In genomic region chr12:63163542-63163941, GRCh38 we compare ENCODE assay signal across 24 cellular contexts. TPM values are rescaled to one million over a fixed set of nuclear protein-coding genes. Genes with fewer than 3 reads are reported as not detected.
"Had no signal": no experiment of that assay in that cellular context is flagged by ENCODE, and none has a peak within 500 bp of the region (broad histone marks: within the 10 kb centered on the region; RNA-seq: fewer than 3 reads in every experiment).

No MANE protein-coding gene starts in this region.

- DNase-seq: activated CD4-positive, alpha-beta T cell treated with anti-CD3 and anti-CD28 coated beads for 1 hour; activated CD4-positive, alpha-beta T cell treated with anti-CD3 and anti-CD28 coated beads, Interleukin-2, amount 50 U/mL, for 4 hours; activated CD8-positive, alpha-beta memory T cell treated with anti-CD3 and anti-CD28 coated beads, Interleukin-2, amount 10 ng/mL, durations not matched to agents 7 days and 5 days; activated naive CD4-positive, alpha-beta T cell treated with anti-CD3 and anti-CD28 coated beads, Interleukin-2, amount 10 ng/mL, durations not matched to agents 7 days and 5 days; activated T-cell treated with anti-CD3 and anti-CD28 coated beads, Interleukin-2, amount 50 U/mL, for 1 hour; dorsolateral prefrontal cortex; endodermal cell; kidney; mesendoderm; occipital lobe; right cardiac atrium; small intestine; stimulated activated CD4-positive, alpha-beta T cell treated with anti-CD3 and anti-CD28 coated beads, Interleukin-4, amount 100 ng/mL, for 24 hours; stimulated activated CD8-positive, alpha-beta memory T cell treated with anti-CD3 and anti-CD28 coated beads, Interleukin-4, amount 100 ng/mL, for 48 hours; stimulated activated naive CD4-positive, alpha-beta T cell treated with Interleukin-2 at 50 U/mL for 16 hours; substantia nigra; T1000; uterus had no signal

- H3K27me3 ChIP-seq: ascending aorta, cardiac muscle cell, tibial nerve, uterus had no signal

- H3K36me3 Mint-ChIP-seq: activated CD8-positive, alpha-beta memory T cell treated with anti-CD3 and anti-CD28 coated beads, Interleukin-2, amount 10 ng/mL, durations not matched to agents 7 days and 5 days; activated naive CD4-positive, alpha-beta T cell treated with anti-CD3 and anti-CD28 coated beads, Interleukin-2, amount 10 ng/mL, durations not matched to agents 7 days and 5 days had no signal

- ATAC-seq: activated CD8-positive, alpha-beta memory T cell treated with anti-CD3 and anti-CD28 coated beads, Interleukin-2, amount 10 ng/mL, durations not matched to agents 7 days and 5 days; right cardiac atrium had no signal

- H3K4me3 ChIP-seq: ascending aorta, cardiac muscle cell, dorsolateral prefrontal cortex, tibial nerve, uterus had no signal

- H3K4me1 ChIP-seq: ascending aorta, tibial nerve, uterus had no signal

- H3K27ac Mint-ChIP-seq: activated CD8-positive, alpha-beta memory T cell treated with anti-CD3 and anti-CD28 coated beads, Interleukin-2, amount 10 ng/mL, durations not matched to agents 7 days and 5 days; activated naive CD4-positive, alpha-beta T cell treated with anti-CD3 and anti-CD28 coated beads, Interleukin-2, amount 10 ng/mL, durations not matched to agents 7 days and 5 days; activated T-helper 2 cell treated with anti-CD3 and anti-CD28 coated beads, Interferon-gamma antibody, Interleukin-2, Interleukin-4, amounts not matched to agents 10 μg/mL and 5 μg/mL and 100 μg/mL, durations not matched to agents 14 hours and 24 hours and 36 hours; endodermal cell; nephron had no signal

- H3K9me3 Mint-ChIP-seq: activated naive CD4-positive, alpha-beta T cell treated with anti-CD3 and anti-CD28 coated beads, Interleukin-2, amount 10 ng/mL, durations not matched to agents 7 days and 5 days; activated T-helper 2 cell treated with anti-CD3 and anti-CD28 coated beads, Interferon-gamma antibody, Interleukin-2, Interleukin-4, amounts not matched to agents 10 μg/mL and 5 μg/mL and 100 μg/mL, durations not matched to agents 14 hours and 24 hours and 36 hours had no signal

- H3K27ac ChIP-seq: ascending aorta, cardiac muscle cell, dorsolateral prefrontal cortex, tibial nerve, uterus, VCaP had no signal

- H3K4me1 Mint-ChIP-seq: activated CD8-positive, alpha-beta memory T cell treated with anti-CD3 and anti-CD28 coated beads, Interleukin-2, amount 10 ng/mL, durations not matched to agents 7 days and 5 days; activated naive CD4-positive, alpha-beta T cell treated with anti-CD3 and anti-CD28 coated beads, Interleukin-2, amount 10 ng/mL, durations not matched to agents 7 days and 5 days; endodermal cell; nephron had no signal

- H3K27me3 Mint-ChIP-seq: activated CD8-positive, alpha-beta memory T cell treated with anti-CD3 and anti-CD28 coated beads, Interleukin-2, amount 10 ng/mL, durations not matched to agents 7 days and 5 days; activated naive CD4-positive, alpha-beta T cell treated with anti-CD3 and anti-CD28 coated beads, Interleukin-2, amount 10 ng/mL, durations not matched to agents 7 days and 5 days had no signal

- H3K4me3 Mint-ChIP-seq: activated CD8-positive, alpha-beta memory T cell treated with anti-CD3 and anti-CD28 coated beads, Interleukin-2, amount 10 ng/mL, durations not matched to agents 7 days and 5 days; activated naive CD4-positive, alpha-beta T cell treated with anti-CD3 and anti-CD28 coated beads, Interleukin-2, amount 10 ng/mL, durations not matched to agents 7 days and 5 days; endodermal cell; nephron had no signal

- H3K9me3 ChIP-seq: ascending aorta, tibial nerve, uterus had no signal

- H3K36me3 ChIP-seq: ascending aorta, cardiac muscle cell, tibial nerve, uterus had no signal

RNA-seq across cellular contexts. Expression of gene AVPR1A, which starts 12.5 kb away (rescaled TPM):
- total RNA-seq: activated CD8-positive, alpha-beta memory T cell treated with anti-CD3 and anti-CD28 coated beads, Interleukin-2, amount 10 ng/mL, durations not matched to agents 7 days and 5 days; activated T-helper 2 cell treated with anti-CD3 and anti-CD28 coated beads, Interferon-gamma antibody, Interleukin-2, Interleukin-4, amounts not matched to agents 10 μg/mL and 5 μg/mL and 100 μg/mL, durations not matched to agents 14 hours and 24 hours and 36 hours; cardiac muscle cell; endodermal cell had no signal
- polyA plus RNA-seq: cardiac muscle cell had no signal
